Comparison of ENCODE assay signal across 1 cellular context in the genomic region with DNA sequence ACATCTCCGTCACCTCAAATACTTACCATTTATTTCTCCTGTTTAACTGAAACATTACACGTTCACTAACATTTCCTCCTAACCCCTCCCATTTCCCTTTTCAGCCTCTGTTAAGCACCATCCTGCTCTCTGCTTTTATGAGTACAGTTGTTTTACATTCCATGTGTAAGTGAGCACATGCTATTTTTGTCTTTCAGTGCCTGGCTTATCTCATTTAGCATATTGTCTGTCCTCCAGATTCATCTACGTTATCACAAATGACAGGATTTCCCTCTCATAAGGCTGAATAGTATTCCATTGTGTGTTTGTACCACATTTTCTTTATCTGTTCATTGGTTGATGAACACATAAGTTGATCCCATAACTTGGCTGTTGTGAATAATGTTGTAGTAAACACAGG.
TF ChIP-seq lines count a peak whose summit lies in the region.

No MANE protein-coding gene starts in this region.

TF ChIP-seq in K562, 482 proteins besides CTCF, POLR2A, EP300 and RAD21 (continued from another document):
- peak in 1 of 2 experiments; percentile 85; a peak in 1 of 4 replicates for TF ChIP-seq ZMIZ1 (IDR thresholded peaks at IDR 0.05; ENCODE audit: low read depth in 2 of 2, low read length in 2 of 2)
- TF ChIP-seq TRIM25 (IDR thresholded peaks at IDR 0.05; ENCODE audit: borderline replicate concordance) = no peak
- TF ChIP-seq HSF4 (CRISPR knock-in tag; IDR thresholded peaks at IDR 0.05; ENCODE audit: borderline replicate concordance) = no peak
- TF ChIP-seq PCBP1 (IDR thresholded peaks at IDR 0.05; ENCODE audit: low read depth, low read length, poor library complexity, severe bottlenecking) = no peak
- TF ChIP-seq, protein P1, sequence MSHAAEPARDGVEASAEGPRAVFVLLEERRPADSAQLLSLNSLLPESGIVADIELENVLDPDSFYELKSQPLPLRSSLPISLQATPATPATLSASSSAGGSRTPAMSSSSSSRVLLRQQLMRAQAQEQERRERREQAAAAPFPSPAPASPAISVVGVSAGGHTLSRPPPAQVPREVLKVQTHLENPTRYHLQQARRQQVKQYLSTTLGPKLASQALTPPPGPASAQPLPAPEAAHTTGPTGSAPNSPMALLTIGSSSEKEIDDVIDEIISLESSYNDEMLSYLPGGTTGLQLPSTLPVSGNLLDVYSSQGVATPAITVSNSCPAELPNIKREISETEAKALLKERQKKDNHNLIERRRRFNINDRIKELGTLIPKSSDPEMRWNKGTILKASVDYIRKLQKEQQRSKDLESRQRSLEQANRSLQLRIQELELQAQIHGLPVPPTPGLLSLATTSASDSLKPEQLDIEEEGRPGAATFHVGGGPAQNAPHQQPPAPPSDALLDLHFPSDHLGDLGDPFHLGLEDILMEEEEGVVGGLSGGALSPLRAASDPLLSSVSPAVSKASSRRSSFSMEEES (CRISPR knock-in tag; IDR thresholded peaks at IDR 0.05) = no peak
- no peak for TF ChIP-seq MBD1 (CRISPR knock-in tag; IDR thresholded peaks at IDR 0.05)
- TF ChIP-seq MAFK (IDR thresholded peaks at IDR 0.05; ENCODE audit: low read length) = no peak
- no peak for TF ChIP-seq NR2F6 (CRISPR knock-in tag; IDR thresholded peaks at IDR 0.05)
- TF ChIP-seq U2AF2 (optimal IDR thresholded peaks at IDR 0.05; ENCODE audit: low read depth, low read length) = no peak
- no peak for TF ChIP-seq TCF7 (IDR thresholded peaks at IDR 0.05; ENCODE audit: borderline replicate concordance)
- no peak for TF ChIP-seq HNRNPUL1 (IDR thresholded peaks at IDR 0.05; ENCODE audit: low read length)
- TF ChIP-seq MAFF (IDR thresholded peaks at IDR 0.05; ENCODE audit: low read length) = no peak
- 0 out of 2 replicates have a peak, but pooled peaks have one; percentile 11 for TF ChIP-seq C11orf30 (IDR thresholded peaks at IDR 0.05; ENCODE audit: low read depth)
- peak; percentile 89 for TF ChIP-seq FOSL1 (tag; conservative IDR thresholded peaks at IDR 0.05)
- TF ChIP-seq SETDB1 (IDR thresholded peaks at IDR 0.05; ENCODE audit: low read length) = no peak
- no peak for TF ChIP-seq ZBTB43 (CRISPR knock-in tag; IDR thresholded peaks at IDR 0.05)
- TF ChIP-seq ELF1 (tag; IDR thresholded peaks at IDR 0.05) = no peak
- no peak for TF ChIP-seq RFX5 (IDR thresholded peaks at IDR 0.05; ENCODE audit: low read depth, low read length)
- TF ChIP-seq HEY1 (CRISPR knock-in tag; IDR thresholded peaks at IDR 0.05; ENCODE audit: borderline replicate concordance) = no peak
- no peak for TF ChIP-seq TAF7 (tag; IDR thresholded peaks at IDR 0.05)
- no peak for TF ChIP-seq ARID2 (IDR thresholded peaks at IDR 0.05)
- TF ChIP-seq ZC3H8 (IDR thresholded peaks at IDR 0.05) = no peak
- TF ChIP-seq FOXP1 (CRISPR knock-in tag; IDR thresholded peaks at IDR 0.05) = no peak
- peak; percentile 93 for TF ChIP-seq CC2D1A (IDR thresholded peaks at IDR 0.05)
- no peak for TF ChIP-seq GTF2A2 (tag; IDR thresholded peaks at IDR 0.05)
- no peak for TF ChIP-seq REST (CRISPR knock-in tag; IDR thresholded peaks at IDR 0.05; ENCODE audit: low read depth)
- no peak for TF ChIP-seq BCL6 (CRISPR knock-in tag; IDR thresholded peaks at IDR 0.05)
- TF ChIP-seq RBFOX2 (IDR thresholded peaks at IDR 0.05; ENCODE audit: low read depth, low read length) = no peak
- no peak for TF ChIP-seq THRAP3 (IDR thresholded peaks at IDR 0.05; ENCODE audit: borderline replicate concordance)
- no peak for TF ChIP-seq TFAM (CRISPR knock-in tag; conservative IDR thresholded peaks at IDR 0.05)
- no peak for TF ChIP-seq PHF20 (IDR thresholded peaks at IDR 0.05; ENCODE audit: partially characterized antibody)
- TF ChIP-seq ZFP30 (CRISPR knock-in tag; IDR thresholded peaks at IDR 0.05; ENCODE audit: borderline replicate concordance) = no peak
- no peak for TF ChIP-seq ZSCAN29 (IDR thresholded peaks at IDR 0.05)
- TF ChIP-seq CLOCK (CRISPR knock-in tag; IDR thresholded peaks at IDR 0.05; ENCODE audit: borderline replicate concordance) = no peak
- no peak for TF ChIP-seq ZKSCAN1 (IDR thresholded peaks at IDR 0.05; ENCODE audit: low read depth, low read length)
- no peak for TF ChIP-seq EZH2 (IDR thresholded peaks at IDR 0.05; ENCODE audit: borderline replicate concordance, low read depth, low read length)
